ENCODE assay signal across 8 cellular contexts in the genomic region with DNA sequence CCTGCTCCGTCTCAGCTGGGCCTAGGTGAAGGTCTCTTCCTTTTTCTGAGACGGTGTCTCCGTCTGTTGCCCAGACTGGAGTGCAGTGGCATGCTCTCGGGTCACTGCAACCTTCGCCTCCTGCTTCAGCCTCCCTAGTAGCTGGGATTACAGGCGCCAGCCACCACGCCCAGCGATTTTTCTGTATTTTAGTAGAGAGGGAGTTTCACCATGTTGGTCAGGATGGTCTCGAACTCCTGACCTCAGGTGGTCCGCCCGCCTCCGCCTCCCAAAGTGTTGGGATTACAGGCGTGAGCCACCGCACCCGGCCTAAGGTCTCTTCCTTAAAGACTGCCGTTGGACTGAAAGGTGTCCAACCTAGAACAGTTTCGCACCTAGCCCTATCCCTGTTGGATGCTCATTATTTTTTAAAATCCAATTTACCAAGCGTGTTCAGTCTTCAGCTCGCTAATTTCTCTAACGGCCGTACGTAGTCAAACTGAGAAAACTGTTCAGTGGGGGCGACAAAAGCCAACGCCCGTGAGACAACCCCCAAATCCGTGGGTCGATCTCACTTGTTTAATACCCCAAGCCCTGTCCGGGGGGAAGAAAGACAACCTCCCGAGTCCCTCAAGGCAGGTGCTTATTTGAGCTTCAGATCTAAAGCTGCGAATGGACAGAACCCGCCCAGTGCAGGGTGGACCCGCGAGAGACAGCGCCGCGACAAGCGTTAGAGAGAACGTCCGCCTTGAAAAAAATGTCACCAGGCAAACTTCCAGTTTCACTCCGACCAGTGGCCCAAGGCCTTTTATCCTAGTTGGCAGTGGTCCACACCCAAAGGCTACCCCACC. TPM values are rescaled to one million over a fixed set of nuclear protein-coding genes. Genes with fewer than 3 reads are reported as not detected.
DNase-seq lines count a peak whose midpoint lies in the region; ATAC-seq and TF ChIP-seq lines count a peak whose summit lies in the region.

No MANE protein-coding gene starts in this region.

- CTCF ChIA-PET in CD4-positive, alpha-beta memory T cell (lab: Charles Lee; ENCODE audit: partially characterized antibody) = interaction anchor here (0.7 to 2.4 kb wide), 18 partner anchors 9 to 1242 kb away, joined by 3 to 9 read pairs (median 4); a partner anchor contains a TSS

- intact Hi-C loops in CD4-positive, alpha-beta memory T cell (cut with micrococcal nuclease) = no loop called here
- intact Hi-C loops in thyroid gland (cut with DNase I) = no loop called here

- peaks cover 30 to 50% (median 38%) of the 10 kb centered on the region in 4 donors for H3K4me1 Mint-ChIP-seq in CD4-positive, alpha-beta memory T cell
- H3K4me1 Mint-ChIP-seq in activated naive CD8-positive, alpha-beta T cell treated with anti-CD3 and anti-CD28 coated beads, Interleukin-2, amount 50 U/mL, for 24 hours = peaks cover 48% of the 10 kb centered on the region

- no peaks in the 10 kb centered on the region for H3K9me3 ChIP-seq in CD4-positive, alpha-beta memory T cell (ENCODE audit: control insufficient read depth in 1 of 2, low read length in 2 of 2)
- no peaks in the 10 kb centered on the region for H3K9me3 ChIP-seq in thyroid gland

- POLR2A ChIA-PET in CD4-positive, alpha-beta memory T cell (lab: Charles Lee; ENCODE audit: partially characterized antibody) = interaction anchor here (0.6 to 5.8 kb wide), 26 partner anchors 8 to 355 kb away, joined by 3 to 255 read pairs (median 5); a partner anchor contains a TSS

- peak in 1 of 2 donors; percentile 29 for TF ChIP-seq POLR2A in thyroid gland (IDR thresholded peaks at IDR 0.05)

- peaks cover 3 to 11% of the 10 kb centered on the region in 2 donors for H3K36me3 Mint-ChIP-seq in CD4-positive, alpha-beta memory T cell
- peaks cover 13% of the 10 kb centered on the region for H3K36me3 Mint-ChIP-seq in activated naive CD8-positive, alpha-beta T cell treated with anti-CD3 and anti-CD28 coated beads, Interleukin-2, amount 50 U/mL, for 24 hours (ENCODE audit: low read depth)

- H3K36me3 ChIP-seq in CD4-positive, alpha-beta memory T cell (ENCODE audit: insufficient read depth, low read length) = no peaks in the 10 kb centered on the region
- no peaks in the 10 kb centered on the region for H3K36me3 ChIP-seq in thyroid gland

- H3K9me3 Mint-ChIP-seq in CD4-positive, alpha-beta memory T cell = peaks cover 0 to 3% (median 0%) of the 10 kb centered on the region in 8 donors
- no peaks in the 10 kb centered on the region for H3K9me3 Mint-ChIP-seq in activated naive CD8-positive, alpha-beta T cell treated with anti-CD3 and anti-CD28 coated beads, Interleukin-2, amount 50 U/mL, for 24 hours

- peak overlapping the region; percentile 88 to 98 (median 94) for H3K4me3 Mint-ChIP-seq in CD4-positive, alpha-beta memory T cell
- H3K4me3 Mint-ChIP-seq in activated naive CD8-positive, alpha-beta T cell treated with anti-CD3 and anti-CD28 coated beads, Interleukin-2, amount 50 U/mL, for 24 hours = peak overlapping the region; percentile 97

- no peak for DNase-seq in CD4-positive, alpha-beta memory T cell
- DNase-seq in activated naive CD8-positive, alpha-beta T cell treated with anti-CD3 and anti-CD28 coated beads, Interleukin-2, amount 50 U/mL, for 24 hours = no peak
- DNase-seq in thyroid gland (peak; percentile 18 to 28), inferior parietal cortex (ENCODE audit: extremely low spot score) (no peak)

- TF ChIP-seq CTCF in thyroid gland (IDR thresholded peaks at IDR 0.05) = no peak

- H3K27ac ChIP-seq in CD4-positive, alpha-beta memory T cell (ENCODE audit: low read depth, low read length) = peak overlapping the region; percentile 95
- H3K27ac ChIP-seq in layer of hippocampus (ENCODE audit: low read depth, low read length) (peak overlapping the region; percentile 95), thyroid gland (peak overlapping the region; percentile 96 to 97 (median 96))

- peaks cover 40% of the 10 kb centered on the region for H3K4me1 ChIP-seq in CD4-positive, alpha-beta memory T cell (ENCODE audit: insufficient read depth, low read length)
- H3K4me1 ChIP-seq in thyroid gland = peaks cover 27 to 30% of the 10 kb centered on the region in 2 donors

- ATAC-seq in HG02798 (IDR thresholded peaks at IDR 0.05; ENCODE audit: poor library complexity, unreplicated experiment) (peak; percentile 14), HG03097 (IDR thresholded peaks at IDR 0.05; ENCODE audit: low FRiP score, unreplicated experiment) (no peak), HG02623 (IDR thresholded peaks at IDR 0.05; ENCODE audit: unreplicated experiment) (no peak)
- ATAC-seq in activated naive CD8-positive, alpha-beta T cell treated with anti-CD3 and anti-CD28 coated beads, Interleukin-2, amount 50 U/mL, for 24 hours = peak; percentile 16

- 32 to 37% methylated on average over 40 of the region's 40 CpGs for WGBS in thyroid gland, 2 donors

- peak overlapping the region; percentile 66 to 72 for H3K4me3 ChIP-seq in CD4-positive, alpha-beta memory T cell (ENCODE audit: low read length in 2 of 2)
- peak overlapping the region in 2 of 3 donors; percentile 30 to 89 for H3K4me3 ChIP-seq in thyroid gland (replicated peaks in 1 of 3)

- H3K27ac Mint-ChIP-seq in CD4-positive, alpha-beta memory T cell = peak overlapping the region; percentile 99 to 100 (median 100)
- H3K27ac Mint-ChIP-seq in activated naive CD8-positive, alpha-beta T cell treated with anti-CD3 and anti-CD28 coated beads, Interleukin-2, amount 50 U/mL, for 24 hours = peak overlapping the region; percentile 99

- no peaks in the 10 kb centered on the region for H3K27me3 Mint-ChIP-seq in CD4-positive, alpha-beta memory T cell
- no peaks in the 10 kb centered on the region for H3K27me3 Mint-ChIP-seq in activated naive CD8-positive, alpha-beta T cell treated with anti-CD3 and anti-CD28 coated beads, Interleukin-2, amount 50 U/mL, for 24 hours

- H3K27me3 ChIP-seq in CD4-positive, alpha-beta memory T cell (ENCODE audit: insufficient read depth, low read length) = no peaks in the 10 kb centered on the region
- no peaks in the 10 kb centered on the region for H3K27me3 ChIP-seq in layer of hippocampus (ENCODE audit: control insufficient read depth, insufficient read depth, low read length)
- no peaks in the 10 kb centered on the region for H3K27me3 ChIP-seq in thyroid gland

RNA-seq across cellular contexts. Expression of a gene that starts 1.0 kb away (rescaled TPM):
- total RNA-seq in CD4-positive, alpha-beta memory T cell = 10 to 100 TPM; 39.6 to 43.9 TPM
- polyA plus RNA-seq in CD4-positive, alpha-beta memory T cell = 10 to 100 TPM; 13.3 to 18.0 TPM
- total RNA-seq in thyroid gland = 10 to 100 TPM; 32.0 to 40.5 (median 37.9) TPM

RNA-seq across cellular contexts. Expression of a gene that starts 25.9 kb away (rescaled TPM):
- 10 to 100 TPM; 50.5 to 57.4 TPM for total RNA-seq in CD4-positive, alpha-beta memory T cell
- polyA plus RNA-seq in CD4-positive, alpha-beta memory T cell = 100 to 1,000 TPM; 104 to 129 TPM
- 10 to 100 TPM; 18.0 to 23.8 (median 20.2) TPM for total RNA-seq in thyroid gland

RNA-seq across cellular contexts. Expression of a gene that starts 27.4 kb away (rescaled TPM):
- total RNA-seq in CD4-positive, alpha-beta memory T cell = 10 to 100 TPM; 78.7 to 82.8 TPM
- 10 to 100 TPM; 52.4 to 76.3 TPM for polyA plus RNA-seq in CD4-positive, alpha-beta memory T cell
- total RNA-seq in thyroid gland = 10 to 100 TPM; 63.3 to 86.1 (median 75.1) TPM

Comparison
In these comparisons a context has a peak if more than half of its experiments do, and no peak if none do; other contexts are left out.
1. DNase-seq: peak in thyroid gland (2 of 2); none in CD4-positive, alpha-beta memory T cell (0 of 5), activated naive CD8-positive, alpha-beta T cell treated with anti-CD3 and anti-CD28 coated beads, Interleukin-2, amount 50 U/mL, for 24 hours (single experiment) and inferior parietal cortex (single experiment).
2. ATAC-seq: peak in HG02798 (single experiment) and activated naive CD8-positive, alpha-beta T cell treated with anti-CD3 and anti-CD28 coated beads, Interleukin-2, amount 50 U/mL, for 24 hours (single experiment); none in HG03097 (single experiment) and HG02623 (single experiment).
3. Peak in every context shown above with its lines, with median percentiles within 50 percentile points of each other: H3K27ac ChIP-seq.